In the genomic region with DNA sequence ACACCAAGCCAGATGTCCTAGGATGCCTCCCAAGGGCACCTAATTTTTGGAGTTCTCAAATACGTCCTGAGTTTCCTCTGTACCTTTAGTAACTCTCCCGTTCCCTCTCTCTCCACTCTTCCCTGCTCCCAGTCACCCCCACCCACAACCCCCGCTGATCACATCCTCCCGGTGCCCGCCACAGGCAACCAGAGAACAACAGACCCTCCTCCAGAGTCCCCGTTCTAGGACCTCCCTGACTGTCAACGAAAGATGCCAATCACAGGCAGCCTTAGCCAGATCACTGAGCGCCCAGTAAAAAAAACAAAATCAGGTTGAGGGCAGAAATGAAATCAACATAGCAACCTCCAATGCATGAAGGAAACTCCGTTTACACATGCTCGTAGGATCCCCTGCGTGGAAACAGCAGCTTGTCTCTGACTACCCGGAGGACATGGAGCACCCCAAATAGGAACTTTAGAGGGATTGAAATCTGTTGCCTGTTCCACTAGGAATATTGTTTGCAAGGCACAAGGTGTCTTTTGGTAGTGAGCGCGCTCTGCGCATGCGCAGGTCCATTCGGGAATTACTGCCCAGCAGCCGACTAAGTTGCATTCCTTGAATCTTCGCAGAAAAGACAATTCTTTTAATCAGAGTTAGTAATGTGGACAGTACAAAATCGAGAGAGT, we compare ENCODE assay signal across 8 cellular contexts. TPM values are rescaled to one million over a fixed set of nuclear protein-coding genes. Genes with fewer than 3 reads are reported as not detected.
DNase-seq lines count a peak whose midpoint lies in the region; ATAC-seq, FAIRE-seq and TF ChIP-seq lines count a peak whose summit lies in the region.

A gene (plus strand): TSS at position 557 of the 668 bp plus-strand sequence.

- intact Hi-C loops in activated T-helper 1 cell treated with anti-CD3 and anti-CD28 coated beads, Interleukin-12 subunit alpha, Interleukin-12 subunit beta, Interleukin-2, Interleukin-4 antibody, amounts not matched to agents 30 ng/mL and 10 ng/mL and 1 ng/mL, durations not matched to agents 14 hours and 24 hours and 36 hours (cut with micrococcal nuclease) = no loop called here
- intact Hi-C loops in upper lobe of right lung (cut with DNase I) = no loop called here

- no peaks in the 10 kb centered on the region for H3K36me3 Mint-ChIP-seq in activated T-helper 1 cell treated with anti-CD3 and anti-CD28 coated beads, Interleukin-12 subunit alpha, Interleukin-12 subunit beta, Interleukin-2, Interleukin-4 antibody, amounts not matched to agents 30 ng/mL and 10 ng/mL and 1 ng/mL, durations not matched to agents 14 hours and 24 hours and 36 hours (ENCODE audit: low read depth)

- peak; percentile 23 for FAIRE-seq in HTR-8/SVneo (lab: Jason Lieb, UNC)

- H3K9me3 Mint-ChIP-seq in activated T-helper 1 cell treated with anti-CD3 and anti-CD28 coated beads, Interleukin-12 subunit alpha, Interleukin-12 subunit beta, Interleukin-2, Interleukin-4 antibody, amounts not matched to agents 30 ng/mL and 10 ng/mL and 1 ng/mL, durations not matched to agents 14 hours and 24 hours and 36 hours = no peaks in the 10 kb centered on the region

- H3K4me3 ChIP-seq in AG10803 (ENCODE audit: low read length) = peak within 1 kb of the TSS; percentile 15
- peak within 1 kb of the TSS; percentile 54 for H3K4me3 ChIP-seq in fibroblast of the aortic adventitia (ENCODE audit: low read depth, low read length)
- peak within 1 kb of the TSS; percentile 66 to 87 for H3K4me3 ChIP-seq in muscle layer of duodenum (ENCODE audit: low read depth in 1 of 2, low read length in 2 of 2)
- peak within 1 kb of the TSS; percentile 43 for H3K4me3 ChIP-seq in upper lobe of right lung

- peak within 1 kb of the TSS; percentile 74 for H3K4me3 Mint-ChIP-seq in activated T-helper 1 cell treated with anti-CD3 and anti-CD28 coated beads, Interleukin-12 subunit alpha, Interleukin-12 subunit beta, Interleukin-2, Interleukin-4 antibody, amounts not matched to agents 30 ng/mL and 10 ng/mL and 1 ng/mL, durations not matched to agents 14 hours and 24 hours and 36 hours

- peaks cover 13% of the 10 kb centered on the region for H3K27me3 ChIP-seq in muscle layer of duodenum (ENCODE audit: low read depth, low read length)
- peaks cover 13% of the 10 kb centered on the region for H3K27me3 ChIP-seq in upper lobe of right lung

- H3K27ac ChIP-seq in muscle layer of duodenum (ENCODE audit: low read length) = no peak within 1 kb of the TSS
- H3K27ac ChIP-seq in upper lobe of right lung = no peak within 1 kb of the TSS

- H3K9me3 ChIP-seq in muscle layer of duodenum (ENCODE audit: control insufficient read depth in 1 of 2, low read length in 2 of 2) = no peaks in the 10 kb centered on the region
- H3K9me3 ChIP-seq in upper lobe of right lung = no peaks in the 10 kb centered on the region

- peaks cover 20% of the 10 kb centered on the region for H3K4me1 Mint-ChIP-seq in activated T-helper 1 cell treated with anti-CD3 and anti-CD28 coated beads, Interleukin-12 subunit alpha, Interleukin-12 subunit beta, Interleukin-2, Interleukin-4 antibody, amounts not matched to agents 30 ng/mL and 10 ng/mL and 1 ng/mL, durations not matched to agents 14 hours and 24 hours and 36 hours (ENCODE audit: low read depth)

- TF ChIP-seq CTCF in AG10803 (conservative IDR thresholded peaks at IDR 0.05; ENCODE audit: low read length) (no peak), fibroblast of the aortic adventitia (IDR thresholded peaks at IDR 0.05; ENCODE audit: insufficient read depth, low read length) (no peak), upper lobe of right lung (IDR thresholded peaks at IDR 0.05) (no peak)

- peak; percentile 11 for DNase-seq in AG10803 (ENCODE audit: low read depth)
- peak; percentile 34 for DNase-seq in HTR-8/SVneo (ENCODE audit: insufficient read length, low spot score)
- DNase-seq in activated T-helper 1 cell treated with anti-CD3 and anti-CD28 coated beads, Interleukin-12 subunit alpha, Interleukin-12 subunit beta, Interleukin-2, Interleukin-4 antibody, amounts not matched to agents 30 ng/mL and 10 ng/mL and 1 ng/mL, durations not matched to agents 14 hours and 24 hours and 36 hours (ENCODE audit: low spot score) = no peak
- peak; percentile 62 for DNase-seq in fibroblast of the aortic adventitia (ENCODE audit: low read depth)
- DNase-seq in upper lobe of right lung = peak; percentile 78
- no peak for DNase-seq in NOMO-1 treated with dmso at 0.1 percent for 144 hours (lab: John Stamatoyannopoulos, UW; ENCODE audit: unreplicated experiment)

- peaks cover 48% of the 10 kb centered on the region for H3K27me3 Mint-ChIP-seq in activated T-helper 1 cell treated with anti-CD3 and anti-CD28 coated beads, Interleukin-12 subunit alpha, Interleukin-12 subunit beta, Interleukin-2, Interleukin-4 antibody, amounts not matched to agents 30 ng/mL and 10 ng/mL and 1 ng/mL, durations not matched to agents 14 hours and 24 hours and 36 hours (ENCODE audit: insufficient read depth)

- no peaks in the 10 kb centered on the region for H3K36me3 ChIP-seq in muscle layer of duodenum (ENCODE audit: control insufficient read depth in 1 of 2, insufficient read depth in 2 of 2, low read length in 2 of 2)
- no peaks in the 10 kb centered on the region for H3K36me3 ChIP-seq in upper lobe of right lung

- H3K27ac Mint-ChIP-seq in activated T-helper 1 cell treated with anti-CD3 and anti-CD28 coated beads, Interleukin-12 subunit alpha, Interleukin-12 subunit beta, Interleukin-2, Interleukin-4 antibody, amounts not matched to agents 30 ng/mL and 10 ng/mL and 1 ng/mL, durations not matched to agents 14 hours and 24 hours and 36 hours = no peak within 1 kb of the TSS

- H3K4me1 ChIP-seq in muscle layer of duodenum (ENCODE audit: control insufficient read depth in 1 of 2, insufficient read depth in 2 of 2, low read length in 2 of 2) = peaks cover 4 to 13% of the 10 kb centered on the region in 2 donors
- H3K4me1 ChIP-seq in upper lobe of right lung = no peaks in the 10 kb centered on the region

- ATAC-seq in upper lobe of right lung (peak; percentile 15), GM21529 (IDR thresholded peaks at IDR 0.05; ENCODE audit: unreplicated experiment) (no peak)

RNA-seq across cellular contexts. Expression of the gene that starts here (rescaled TPM):
- total RNA-seq in activated T-helper 1 cell treated with anti-CD3 and anti-CD28 coated beads, Interleukin-12 subunit alpha, Interleukin-12 subunit beta, Interleukin-2, Interleukin-4 antibody, amounts not matched to agents 30 ng/mL and 10 ng/mL and 1 ng/mL, durations not matched to agents 14 hours and 24 hours and 36 hours = not detected in 2 replicates
- total RNA-seq in fibroblast of the aortic adventitia (ENCODE audit: low replicate concordance) = 1.4 TPM in 1 of 2 replicates, not detected in the other
- total RNA-seq in upper lobe of right lung = not detected

Comparison
In these comparisons a context has a peak if more than half of its experiments do, and no peak if none do; other contexts are left out.
1. Peak in DNase-seq, ATAC-seq and H3K4me3 ChIP-seq in upper lobe of right lung; RNA of the gene not detected or under 1 TPM.
2. DNase-seq: peak in AG10803 (single experiment), HTR-8/SVneo (single experiment) and fibroblast of the aortic adventitia (single experiment); none in activated T-helper 1 cell treated with anti-CD3 and anti-CD28 coated beads, Interleukin-12 subunit alpha, Interleukin-12 subunit beta, Interleukin-2, Interleukin-4 antibody, amounts not matched to agents 30 ng/mL and 10 ng/mL and 1 ng/mL, durations not matched to agents 14 hours and 24 hours and 36 hours (single experiment) and NOMO-1 treated with dmso at 0.1 percent for 144 hours (single experiment).
3. H3K4me3 ChIP-seq: peak in every context shown above with its lines; median percentile 76 in muscle layer of duodenum; 54 in fibroblast of the aortic adventitia; 43 in upper lobe of right lung; 15 in AG10803.